1 cellular context compared by ENCODE assay signal in the genomic region with DNA sequence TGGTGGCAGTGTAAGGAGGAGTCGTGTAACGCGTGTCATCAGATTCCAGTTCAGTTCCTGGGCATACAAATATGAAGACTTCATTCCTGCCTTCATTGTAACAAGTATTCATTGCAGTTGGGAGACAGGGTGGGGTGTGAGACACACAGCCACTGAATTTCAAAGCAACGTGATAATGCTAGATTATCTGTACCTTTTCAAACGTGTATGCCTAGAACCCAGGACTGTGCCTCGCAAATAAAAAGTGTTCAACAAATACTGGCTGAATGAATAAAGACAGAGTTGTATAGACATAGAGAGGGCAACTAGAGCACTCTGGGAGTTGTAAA.
TF ChIP-seq lines count a peak whose summit lies in the region.

No MANE protein-coding gene starts in this region.

TF ChIP-seq in GM12878, 131 proteins besides CTCF, POLR2A, EP300 and RAD21:
- TF ChIP-seq CREM (IDR thresholded peaks at IDR 0.05; ENCODE audit: low read depth) (no peak), SPI1 (IDR thresholded peaks at IDR 0.05; ENCODE audit: borderline replicate concordance, insufficient read depth, low read depth, low read length) (no peak), YBX1 (IDR thresholded peaks at IDR 0.05) (no peak), NFXL1 (IDR thresholded peaks at IDR 0.05; ENCODE audit: borderline replicate concordance) (no peak), WRNIP1 (IDR thresholded peaks at IDR 0.05; ENCODE audit: borderline replicate concordance, low read depth, low read length) (no peak), GATAD2B (conservative IDR thresholded peaks at IDR 0.05; ENCODE audit: low read depth) (no peak), TCF3 (IDR thresholded peaks at IDR 0.05; ENCODE audit: borderline replicate concordance, insufficient read depth, low read depth, low read length) (no peak)
- TF ChIP-seq, protein P1, sequence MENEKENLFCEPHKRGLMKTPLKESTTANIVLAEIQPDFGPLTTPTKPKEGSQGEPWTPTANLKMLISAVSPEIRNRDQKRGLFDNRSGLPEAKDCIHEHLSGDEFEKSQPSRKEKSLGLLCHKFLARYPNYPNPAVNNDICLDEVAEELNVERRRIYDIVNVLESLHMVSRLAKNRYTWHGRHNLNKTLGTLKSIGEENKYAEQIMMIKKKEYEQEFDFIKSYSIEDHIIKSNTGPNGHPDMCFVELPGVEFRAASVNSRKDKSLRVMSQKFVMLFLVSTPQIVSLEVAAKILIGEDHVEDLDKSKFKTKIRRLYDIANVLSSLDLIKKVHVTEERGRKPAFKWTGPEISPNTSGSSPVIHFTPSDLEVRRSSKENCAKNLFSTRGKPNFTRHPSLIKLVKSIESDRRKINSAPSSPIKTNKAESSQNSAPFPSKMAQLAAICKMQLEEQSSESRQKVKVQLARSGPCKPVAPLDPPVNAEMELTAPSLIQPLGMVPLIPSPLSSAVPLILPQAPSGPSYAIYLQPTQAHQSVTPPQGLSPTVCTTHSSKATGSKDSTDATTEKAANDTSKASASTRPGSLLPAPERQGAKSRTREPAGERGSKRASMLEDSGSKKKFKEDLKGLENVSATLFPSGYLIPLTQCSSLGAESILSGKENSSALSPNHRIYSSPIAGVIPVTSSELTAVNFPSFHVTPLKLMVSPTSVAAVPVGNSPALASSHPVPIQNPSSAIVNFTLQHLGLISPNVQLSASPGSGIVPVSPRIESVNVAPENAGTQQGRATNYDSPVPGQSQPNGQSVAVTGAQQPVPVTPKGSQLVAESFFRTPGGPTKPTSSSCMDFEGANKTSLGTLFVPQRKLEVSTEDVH (IDR thresholded peaks at IDR 0.05; ENCODE audit: low read depth, partially characterized antibody) = no peak
- TF ChIP-seq, protein P2, sequence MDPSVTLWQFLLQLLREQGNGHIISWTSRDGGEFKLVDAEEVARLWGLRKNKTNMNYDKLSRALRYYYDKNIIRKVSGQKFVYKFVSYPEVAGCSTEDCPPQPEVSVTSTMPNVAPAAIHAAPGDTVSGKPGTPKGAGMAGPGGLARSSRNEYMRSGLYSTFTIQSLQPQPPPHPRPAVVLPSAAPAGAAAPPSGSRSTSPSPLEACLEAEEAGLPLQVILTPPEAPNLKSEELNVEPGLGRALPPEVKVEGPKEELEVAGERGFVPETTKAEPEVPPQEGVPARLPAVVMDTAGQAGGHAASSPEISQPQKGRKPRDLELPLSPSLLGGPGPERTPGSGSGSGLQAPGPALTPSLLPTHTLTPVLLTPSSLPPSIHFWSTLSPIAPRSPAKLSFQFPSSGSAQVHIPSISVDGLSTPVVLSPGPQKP (IDR thresholded peaks at IDR 0.05; ENCODE audit: low read depth, low read length) = no peak
- TF ChIP-seq, protein P3, sequence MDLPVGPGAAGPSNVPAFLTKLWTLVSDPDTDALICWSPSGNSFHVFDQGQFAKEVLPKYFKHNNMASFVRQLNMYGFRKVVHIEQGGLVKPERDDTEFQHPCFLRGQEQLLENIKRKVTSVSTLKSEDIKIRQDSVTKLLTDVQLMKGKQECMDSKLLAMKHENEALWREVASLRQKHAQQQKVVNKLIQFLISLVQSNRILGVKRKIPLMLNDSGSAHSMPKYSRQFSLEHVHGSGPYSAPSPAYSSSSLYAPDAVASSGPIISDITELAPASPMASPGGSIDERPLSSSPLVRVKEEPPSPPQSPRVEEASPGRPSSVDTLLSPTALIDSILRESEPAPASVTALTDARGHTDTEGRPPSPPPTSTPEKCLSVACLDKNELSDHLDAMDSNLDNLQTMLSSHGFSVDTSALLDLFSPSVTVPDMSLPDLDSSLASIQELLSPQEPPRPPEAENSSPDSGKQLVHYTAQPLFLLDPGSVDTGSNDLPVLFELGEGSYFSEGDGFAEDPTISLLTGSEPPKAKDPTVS (IDR thresholded peaks at IDR 0.05; ENCODE audit: low read depth, low read length) = no peak
